ENCODE assay signal across 8 cellular contexts in the genomic region with DNA sequence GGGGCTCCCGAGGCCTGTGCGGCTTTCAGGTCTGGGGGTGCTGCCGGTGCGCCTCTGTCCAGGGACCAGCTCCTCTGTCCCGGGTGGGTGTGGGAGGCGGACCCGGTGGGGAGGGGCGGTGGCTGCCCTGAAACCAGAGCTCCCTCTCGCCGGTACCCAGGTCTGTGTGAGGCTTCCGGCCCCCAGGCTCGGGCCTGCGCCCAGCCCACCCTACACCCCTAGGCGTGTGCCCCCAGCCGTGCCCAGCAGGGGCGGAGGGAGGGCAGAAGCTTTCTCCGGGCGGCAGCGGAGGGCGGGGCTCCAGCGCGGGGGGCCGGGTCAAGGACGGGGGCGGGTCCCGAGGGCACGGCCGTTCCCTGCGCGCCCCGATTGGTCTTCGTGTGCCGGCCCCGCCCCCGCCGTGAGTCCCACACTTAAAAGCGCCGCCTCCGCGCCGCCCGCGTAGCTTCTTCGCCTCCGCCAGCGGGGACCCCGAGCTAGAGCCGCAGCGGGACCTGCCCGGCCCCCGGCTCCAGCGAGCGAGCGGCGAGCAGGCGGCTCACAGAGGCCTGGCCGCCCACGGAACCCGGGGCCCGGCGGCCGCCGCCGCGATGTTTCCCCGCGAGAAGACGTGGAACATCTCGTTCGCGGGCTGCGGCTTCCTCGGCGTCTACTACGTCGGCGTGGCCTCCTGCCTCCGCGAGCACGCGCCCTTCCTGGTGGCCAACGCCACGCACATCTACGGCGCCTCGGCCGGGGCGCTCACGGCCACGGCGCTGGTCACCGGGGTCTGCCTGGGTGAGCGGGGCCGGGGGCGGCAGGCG. TPM values are rescaled to one million over a fixed set of nuclear protein-coding genes. Genes with fewer than 3 reads are reported as not detected.
DNase-seq lines count a peak whose midpoint lies in the region; ATAC-seq and TF ChIP-seq lines count a peak whose summit lies in the region.

No MANE protein-coding gene starts in this region.

- H3K4me3 ChIP-seq in NB4 (ENCODE audit: low read depth, low read length): peak overlapping the region; percentile 68
- H3K4me3 ChIP-seq in heart left ventricle: peak overlapping the region; percentile 74 to 99 (median 88)

- H3K4me3 Mint-ChIP-seq in activated naive CD8-positive, alpha-beta T cell treated with anti-CD3 and anti-CD28 coated beads, Interleukin-2, amount 50 U/mL, for 24 hours: peak overlapping the region; percentile 77
- peak overlapping the region; percentile 66 for H3K4me3 Mint-ChIP-seq in type B pancreatic cell

- TF ChIP-seq POLR2A in GM10847 (IDR thresholded peaks at IDR 0.05; ENCODE audit: extremely low read depth, insufficient read length): peak; percentile 92
- peak; percentile 84 for TF ChIP-seq POLR2A in NB4 (IDR thresholded peaks at IDR 0.05; ENCODE audit: extremely low read depth, insufficient read length)
- TF ChIP-seq POLR2A in heart left ventricle (IDR thresholded peaks at IDR 0.05): peak; percentile 71 to 96

- H3K9me3 ChIP-seq in heart left ventricle: no peaks in the 10 kb centered on the region

- H3K27ac ChIP-seq in heart left ventricle: peak overlapping the region; percentile 91 to 100 (median 96)

- peaks cover 12% of the 10 kb centered on the region for H3K4me1 Mint-ChIP-seq in activated naive CD8-positive, alpha-beta T cell treated with anti-CD3 and anti-CD28 coated beads, Interleukin-2, amount 50 U/mL, for 24 hours
- H3K4me1 Mint-ChIP-seq in type B pancreatic cell (ENCODE audit: unreplicated experiment): no peaks in the 10 kb centered on the region

- WGBS in heart left ventricle, 4 donors: 0 to 1% (median 0%) methylated on average over 30 to 96 of the region's 96 CpGs

- peaks cover 10 to 40% (median 27%) of the 10 kb centered on the region in 12 donors for H3K4me1 ChIP-seq in heart left ventricle

- peaks cover 0 to 34% (median 25%) of the 10 kb centered on the region in 9 donors for H3K36me3 ChIP-seq in heart left ventricle

- no peaks in the 10 kb centered on the region for H3K9me3 Mint-ChIP-seq in activated naive CD8-positive, alpha-beta T cell treated with anti-CD3 and anti-CD28 coated beads, Interleukin-2, amount 50 U/mL, for 24 hours
- no peaks in the 10 kb centered on the region for H3K9me3 Mint-ChIP-seq in type B pancreatic cell

- DNase-seq in HEK293T (ENCODE audit: extremely low spot score) (peak; percentile 89), NB4 (ENCODE audit: low read depth) (peak; percentile 91), SW480 (ENCODE audit: low spot score) (peak; percentile 85), heart left ventricle (peak; percentile 94 to 97 (median 96)), pons (ENCODE audit: low spot score) (peak; percentile 84), type B pancreatic cell (ENCODE audit: extremely low spot score, unreplicated experiment) (peak; percentile 90)
- DNase-seq in activated naive CD8-positive, alpha-beta T cell treated with anti-CD3 and anti-CD28 coated beads, Interleukin-2, amount 50 U/mL, for 24 hours: peak; percentile 93

- intact Hi-C loops in heart left ventricle (cut with DNase I): loop anchor here in 1 of 10 donors (1.0 kb wide), 1 partner anchor 10 kb away; a partner anchor contains a TSS

- H3K27ac Mint-ChIP-seq in activated naive CD8-positive, alpha-beta T cell treated with anti-CD3 and anti-CD28 coated beads, Interleukin-2, amount 50 U/mL, for 24 hours: no peak overlapping the region
- no peak overlapping the region for H3K27ac Mint-ChIP-seq in type B pancreatic cell

- H3K36me3 Mint-ChIP-seq in activated naive CD8-positive, alpha-beta T cell treated with anti-CD3 and anti-CD28 coated beads, Interleukin-2, amount 50 U/mL, for 24 hours (ENCODE audit: low read depth): no peaks in the 10 kb centered on the region
- no peaks in the 10 kb centered on the region for H3K36me3 Mint-ChIP-seq in type B pancreatic cell

- POLR2A ChIA-PET in HEK293T (lab: Yijun Ruan, JAX): interaction anchor here (0.6 to 5.3 kb wide), 14 partner anchors 9 to 244 kb away, joined by 3 to 40 read pairs (median 5); a partner anchor contains a TSS

- no peaks in the 10 kb centered on the region for H3K27me3 ChIP-seq in heart left ventricle

- ATAC-seq in activated naive CD8-positive, alpha-beta T cell treated with anti-CD3 and anti-CD28 coated beads, Interleukin-2, amount 50 U/mL, for 24 hours: peak; percentile 74
- peak; percentile 39 to 84 (median 82) for ATAC-seq in heart left ventricle

- TF ChIP-seq CTCF in NB4 (IDR thresholded peaks at IDR 0.05; ENCODE audit: low read depth, low read length) (no peak), heart left ventricle (IDR thresholded peaks at IDR 0.05) (peak in 3 of 12 donors; percentile 7 to 23 (median 15)), type B pancreatic cell (conservative IDR thresholded peaks at IDR 0.05) (peak; percentile 41)

- CTCF ChIA-PET in HEK293T (lab: Yijun Ruan, JAX): interaction anchor here (0.6 to 1.3 kb wide), 2 partner anchors 30 to 314 kb away, joined by 3 read pairs; no protein-coding TSS in a partner anchor

- H3K27me3 Mint-ChIP-seq in activated naive CD8-positive, alpha-beta T cell treated with anti-CD3 and anti-CD28 coated beads, Interleukin-2, amount 50 U/mL, for 24 hours: no peaks in the 10 kb centered on the region
- no peaks in the 10 kb centered on the region for H3K27me3 Mint-ChIP-seq in type B pancreatic cell

TF ChIP-seq in HEK293T, 16 proteins besides CTCF, POLR2A, EP300 and RAD21:
- TF ChIP-seq SUZ12 (IDR thresholded peaks at IDR 0.05) (no peak), L3MBTL2 (conservative IDR thresholded peaks at IDR 0.05) (no peak), CTBP1 (IDR thresholded peaks at IDR 0.05; ENCODE audit: borderline replicate concordance) (no peak), FOXA1 (IDR thresholded peaks at IDR 0.05) (no peak), SP1 (IDR thresholded peaks at IDR 0.05) (no peak), ELF4 (IDR thresholded peaks at IDR 0.05) (no peak), TARDBP (IDR thresholded peaks at IDR 0.05) (no peak), BHLHE40 (IDR thresholded peaks at IDR 0.05; ENCODE audit: borderline replicate concordance) (no peak), HDGF (IDR thresholded peaks at IDR 0.05; ENCODE audit: borderline replicate concordance) (no peak), NFRKB (IDR thresholded peaks at IDR 0.05) (no peak), FOXM1 (IDR thresholded peaks at IDR 0.05; ENCODE audit: borderline replicate concordance) (no peak), FOXK2 (IDR thresholded peaks at IDR 0.05) (no peak), ARNT (IDR thresholded peaks at IDR 0.05) (no peak), LEF1 (IDR thresholded peaks at IDR 0.05; ENCODE audit: borderline replicate concordance) (no peak), ZNF384 (IDR thresholded peaks at IDR 0.05) (no peak)
- TF ChIP-seq, protein P1, sequence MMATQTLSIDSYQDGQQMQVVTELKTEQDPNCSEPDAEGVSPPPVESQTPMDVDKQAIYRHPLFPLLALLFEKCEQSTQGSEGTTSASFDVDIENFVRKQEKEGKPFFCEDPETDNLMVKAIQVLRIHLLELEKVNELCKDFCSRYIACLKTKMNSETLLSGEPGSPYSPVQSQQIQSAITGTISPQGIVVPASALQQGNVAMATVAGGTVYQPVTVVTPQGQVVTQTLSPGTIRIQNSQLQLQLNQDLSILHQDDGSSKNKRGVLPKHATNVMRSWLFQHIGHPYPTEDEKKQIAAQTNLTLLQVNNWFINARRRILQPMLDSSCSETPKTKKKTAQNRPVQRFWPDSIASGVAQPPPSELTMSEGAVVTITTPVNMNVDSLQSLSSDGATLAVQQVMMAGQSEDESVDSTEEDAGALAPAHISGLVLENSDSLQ (IDR thresholded peaks at IDR 0.05): no peak

RNA-seq across cellular contexts. Expression of a gene that starts 0.6 kb away (rescaled TPM):
- 100 to 1,000 TPM; 141 to 348 (median 232) TPM for total RNA-seq in heart left ventricle
- 100 to 1,000 TPM; 112 to 133 TPM for polyA plus RNA-seq in heart left ventricle
- 47.8 and 55.6 TPM in 2 replicates for total RNA-seq in type B pancreatic cell (ENCODE audit: low replicate concordance)

RNA-seq across cellular contexts. Expression of a gene that starts 8.4 kb away (rescaled TPM):
- 10 to 100 TPM; 13.3 to 22.4 (median 17.7) TPM for total RNA-seq in heart left ventricle
- polyA plus RNA-seq in heart left ventricle: 10 to 100 TPM in 1 of 2 donors, 1 to 10 TPM in 1; 8.8 to 43.5 TPM
- 10.3 and 19.3 TPM in 2 replicates for total RNA-seq in type B pancreatic cell (ENCODE audit: low replicate concordance)

RNA-seq across cellular contexts. Expression of a gene that starts 9.6 kb away (rescaled TPM):
- total RNA-seq in heart left ventricle: 1,000 to 10,000 TPM in 3 of 9 donors, 100 to 1,000 TPM in 6; 236 to 1,207 (median 933) TPM
- polyA plus RNA-seq in heart left ventricle: 1,000 to 10,000 TPM in 1 of 2 donors, 100 to 1,000 TPM in 1; 998 to 1,652 TPM
- total RNA-seq in type B pancreatic cell (ENCODE audit: low replicate concordance): 1,985 and 2,207 TPM in 2 replicates

RNA-seq across cellular contexts. Expression of a gene that starts 13.4 kb away (rescaled TPM):
- total RNA-seq in heart left ventricle (100 to 1,000 TPM; 323 to 682 (median 454) TPM), type B pancreatic cell (ENCODE audit: low replicate concordance) (126 and 128 TPM in 2 replicates)
- polyA plus RNA-seq in heart left ventricle: 100 to 1,000 TPM; 560 to 817 TPM

RNA-seq across cellular contexts. Expression of a gene that starts 14.3 kb away (rescaled TPM):
- total RNA-seq in heart left ventricle: 10 to 100 TPM in 1 of 9 donors, 1 to 10 TPM in 8; 4.9 to 11.2 (median 6.6) TPM
- polyA plus RNA-seq in heart left ventricle: 10 to 100 TPM in 1 of 2 donors, 1 to 10 TPM in 1; 5.5 to 11.8 TPM
- 32.7 and 44.5 TPM in 2 replicates for total RNA-seq in type B pancreatic cell (ENCODE audit: low replicate concordance)

Comparison
In these comparisons a context has a peak if more than half of its experiments do, and no peak if none do; other contexts are left out.
1. Peak in every context shown above with its lines: DNase-seq, ATAC-seq, H3K4me3 ChIP-seq and H3K27ac ChIP-seq.